In the genomic region with DNA sequence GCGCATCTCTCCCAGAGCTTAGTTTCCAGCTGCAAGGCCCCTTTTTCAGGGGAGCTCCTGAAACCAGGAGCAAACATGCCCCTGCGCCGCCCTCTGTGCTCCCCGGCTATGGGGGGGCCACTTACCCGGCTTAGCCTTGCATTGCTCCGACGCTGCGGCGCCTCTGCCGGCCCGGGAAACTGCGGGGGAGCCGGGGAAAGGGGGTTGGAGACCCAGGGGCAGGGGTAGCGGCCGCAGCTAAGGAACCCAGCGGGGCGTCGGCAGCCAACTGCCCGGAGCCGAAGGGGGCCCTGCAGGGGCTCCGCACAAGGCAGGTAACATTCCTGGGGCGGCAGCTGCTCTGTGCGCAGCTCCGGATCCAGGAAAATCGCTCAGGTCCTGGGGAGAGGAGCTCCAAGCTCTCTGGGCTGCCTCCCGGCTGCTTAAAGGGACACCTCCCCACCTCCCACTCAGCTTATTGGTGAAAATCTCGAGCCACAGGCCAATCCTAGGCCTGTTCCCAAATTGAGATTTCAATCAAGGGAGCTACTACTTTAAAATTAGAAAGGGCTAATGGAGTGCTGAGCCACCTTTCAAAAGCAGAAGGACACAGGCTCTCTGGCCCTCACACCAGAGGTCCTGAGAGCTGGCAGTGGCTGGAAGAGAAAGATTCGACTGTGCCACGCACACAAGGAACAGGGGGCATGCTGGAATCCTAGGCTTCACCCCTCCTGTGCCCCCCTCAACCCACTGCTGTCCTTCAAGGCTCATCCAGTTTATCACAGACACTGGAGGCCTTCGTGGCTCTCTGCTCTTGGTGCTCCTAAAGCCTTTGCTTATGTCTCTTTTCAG, we compare ENCODE assay signal across 8 cellular contexts. TPM values are rescaled to one million over a fixed set of nuclear protein-coding genes. Genes with fewer than 3 reads are reported as not detected.
DNase-seq lines count a peak whose midpoint lies in the region; ATAC-seq and TF ChIP-seq lines count a peak whose summit lies in the region.

No MANE protein-coding gene starts in this region.

- H3K27ac ChIP-seq in AG04450 (ENCODE audit: low read depth, low read length) (peak overlapping the region; percentile 68), WERI-Rb-1 (peak overlapping the region; percentile 89)

- H3K4me1 Mint-ChIP-seq in neural crest cell: peaks cover 53% of the 10 kb centered on the region

- H3K9me3 ChIP-seq in AG04450 (ENCODE audit: control insufficient read depth, insufficient read depth, low read length) (no peaks in the 10 kb centered on the region), WERI-Rb-1 (ENCODE audit: severe bottlenecking) (no peaks in the 10 kb centered on the region)

- TF ChIP-seq CTCF in AG04450 (IDR thresholded peaks at IDR 0.05; ENCODE audit: low read depth, low read length): 0 out of 2 replicates have a peak, but pooled peaks have one; percentile 14
- TF ChIP-seq CTCF in WERI-Rb-1 (IDR thresholded peaks at IDR 0.05; ENCODE audit: low read depth, low read length): no peak
- no peak for TF ChIP-seq CTCF in neural crest cell (conservative IDR thresholded peaks at IDR 0.05)

- H3K4me3 Mint-ChIP-seq in neural crest cell: peak overlapping the region; percentile 70

- DNase-seq in AG04450 (ENCODE audit: low read depth, low spot score) (peak; percentile 36), WERI-Rb-1 (peak; percentile 74), head of caudate nucleus (peak; percentile 42 to 89 (median 68)), neural crest cell (ENCODE audit: low read depth, low spot score) (peak; percentile 6), NOMO-1 (lab: John Stamatoyannopoulos, UW; ENCODE audit: unreplicated experiment in 2 of 2) (no peak)
- no peak for DNase-seq in activated CD4-positive, alpha-beta T cell treated with anti-CD3 and anti-CD28 coated beads for 1 hour

- H3K27ac Mint-ChIP-seq in neural crest cell (ENCODE audit: unreplicated experiment): no peak overlapping the region

- peaks cover 10% of the 10 kb centered on the region for H3K9me3 Mint-ChIP-seq in neural crest cell

- peaks cover 2% of the 10 kb centered on the region for H3K27me3 Mint-ChIP-seq in neural crest cell (ENCODE audit: low read depth)

- intact Hi-C loops in head of caudate nucleus (cut with DNase I): loop anchor here (10.0 kb wide), 1 partner anchor 127 kb away; no protein-coding TSS in a partner anchor

- CTCF ChIA-PET in AG04450 (lab: Charles Lee): interaction anchor here (0.9 to 4.3 kb wide), 6 partner anchors 99 to 262 kb away, joined by 3 to 27 read pairs (median 5); a partner anchor contains a TSS

- H3K4me3 ChIP-seq in AG04450 (ENCODE audit: low read depth, low read length) (peak overlapping the region; percentile 78), WERI-Rb-1 (ENCODE audit: low read depth, low read length) (peak overlapping the region; percentile 76)

- no peaks in the 10 kb centered on the region for H3K27me3 ChIP-seq in AG04450 (ENCODE audit: control insufficient read depth, insufficient read depth, low read length)
- no peaks in the 10 kb centered on the region for H3K27me3 ChIP-seq in WERI-Rb-1 (ENCODE audit: insufficient read depth, low read depth, severe bottlenecking)

- POLR2A ChIA-PET in AG04450 (lab: Yijun Ruan, JAX): interaction anchor here (1.0 to 1.7 kb wide), 7 partner anchors 29 to 233 kb away, joined by 3 to 6 read pairs (median 4); a partner anchor contains a TSS

- 0 out of 2 replicates have a peak, but pooled peaks cover 1% of the 10 kb centered on the region for H3K36me3 ChIP-seq in WERI-Rb-1

- peaks cover 8% of the 10 kb centered on the region for H3K36me3 Mint-ChIP-seq in neural crest cell (ENCODE audit: low read depth)

- ATAC-seq in GM21786 (IDR thresholded peaks at IDR 0.05; ENCODE audit: unreplicated experiment) (no peak), HG03045 (IDR thresholded peaks at IDR 0.05; ENCODE audit: unreplicated experiment) (no peak)

RNA-seq across cellular contexts. Expression of a gene that starts 42.7 kb away (rescaled TPM):
- 14.2 and 14.7 TPM in 2 replicates for polyA plus RNA-seq in AG04450 (2011; rRNA removed)
- polyA minus RNA-seq in AG04450 (2011; rRNA and poly(A)+ RNA removed): 59.4 and 65.0 TPM in 2 replicates
- total RNA-seq in neural crest cell: 11.8 and 12.9 TPM in 2 replicates

Comparison
In these comparisons a context has a peak if more than half of its experiments do, and no peak if none do; other contexts are left out.
1. DNase-seq: peak in AG04450 (single experiment), WERI-Rb-1 (single experiment), head of caudate nucleus (42 of 42) and neural crest cell (single experiment); none in activated CD4-positive, alpha-beta T cell treated with anti-CD3 and anti-CD28 coated beads for 1 hour (single experiment) and NOMO-1 (0 of 2).